In genomic region chr5:143345671-143346440, GRCh38 we compare ENCODE assay signal across 26 cellular contexts. TPM values are rescaled to one million over a fixed set of nuclear protein-coding genes. Genes with fewer than 3 reads are reported as not detected.
DNase-seq lines count a peak whose midpoint lies in the region; ATAC-seq and TF ChIP-seq lines count a peak whose summit lies in the region.
"Had no signal": no experiment of that assay in that cellular context is flagged by ENCODE, and none has a peak within 500 bp of the region (broad histone marks: within the 10 kb centered on the region; RNA-seq: fewer than 3 reads in every experiment).

No MANE protein-coding gene starts in this region.

- H3K36me3 Mint-ChIP-seq in activated naive CD8-positive, alpha-beta T cell = peaks cover 14% of the 10 kb centered on the region
- H3K36me3 Mint-ChIP-seq in activated naive CD8-positive, alpha-beta T cell treated with anti-CD3 and anti-CD28 coated beads for 36 hours = peaks cover 22% of the 10 kb centered on the region
- peaks cover 4% of the 10 kb centered on the region for H3K36me3 Mint-ChIP-seq in endodermal cell (ENCODE audit: low read depth)
- H3K36me3 Mint-ChIP-seq: brain, WTC11 had no signal

- H3K4me1 Mint-ChIP-seq in activated naive CD8-positive, alpha-beta T cell (ENCODE audit: low read depth) = peaks cover 34% of the 10 kb centered on the region
- H3K4me1 Mint-ChIP-seq in activated naive CD8-positive, alpha-beta T cell treated with anti-CD3 and anti-CD28 coated beads for 36 hours = peaks cover 46% of the 10 kb centered on the region
- peaks cover 37% of the 10 kb centered on the region for H3K4me1 Mint-ChIP-seq in endodermal cell

- no peaks in the 10 kb centered on the region for H3K27me3 Mint-ChIP-seq in activated naive CD8-positive, alpha-beta T cell
- no peaks in the 10 kb centered on the region for H3K27me3 Mint-ChIP-seq in activated naive CD8-positive, alpha-beta T cell treated with anti-CD3 and anti-CD28 coated beads for 36 hours
- no peaks in the 10 kb centered on the region for H3K27me3 Mint-ChIP-seq in endodermal cell (ENCODE audit: insufficient read depth)
- H3K27me3 Mint-ChIP-seq: activated naive CD4-positive, alpha-beta T cell treated with anti-CD3 and anti-CD28 coated beads, Interleukin-2, amount 10 ng/mL, durations not matched to agents 7 days and 5 days; brain; CD4-positive, alpha-beta memory T cell; stimulated activated naive CD8-positive, alpha-beta T cell treated with anti-CD3 and anti-CD28 coated beads, Interleukin-15, amount 100 ng/mL, for 72 hours; T-cell had no signal

- H3K4me3 ChIP-seq in endodermal cell (ENCODE audit: low read length) (no peak overlapping the region), psoas muscle (no peak overlapping the region), left lung (no peak overlapping the region)
- H3K4me3 ChIP-seq: esophagus muscularis mucosa, gastroesophageal sphincter, sigmoid colon, SJSA1, tibial artery had no signal

- H3K9ac ChIP-seq in endodermal cell (ENCODE audit: extremely low read depth, low read length, poor library complexity, severe bottlenecking) = no peak overlapping the region

- TF ChIP-seq CTCF in endodermal cell (conservative IDR thresholded peaks at IDR 0.05) (no peak), psoas muscle (IDR thresholded peaks at IDR 0.05) (no peak), left lung (IDR thresholded peaks at IDR 0.05) (no peak)

- no peak for DNase-seq in activated naive CD8-positive, alpha-beta T cell treated with anti-CD3 and anti-CD28 coated beads for 36 hours
- DNase-seq in NCI-H524 (lab: John Stamatoyannopoulos, UW) (peak; percentile 34 to 78), endodermal cell (peak; percentile 63), psoas muscle (no peak), left lung (no peak)
- DNase-seq: activated naive CD4-positive, alpha-beta T cell treated with anti-CD3 and anti-CD28 coated beads, Interleukin-2, amount 10 ng/mL, durations not matched to agents 7 days and 5 days; amniotic stem cell; CD4-positive, alpha-beta memory T cell; NCI-H1436; NCI-H345; NCI-H748 treated with DMSO at 0.1 percent for 48 hours; sigmoid colon; stimulated activated CD4-positive, alpha-beta T cell treated with anti-CD3 and anti-CD28 coated beads, Interleukin-12 subunit alpha, Interleukin-12 subunit beta, amount 100 ng/mL, for 4 hours; stimulated activated CD4-positive, alpha-beta T cell treated with anti-CD3 and anti-CD28 coated beads, Interleukin-2, amount 100 ng/mL, for 48 hours; stimulated activated naive CD8-positive, alpha-beta T cell treated with anti-CD3 and anti-CD28 coated beads, Interleukin-15, amount 100 ng/mL, for 72 hours; T-cell; tibial artery had no signal

- H3K9me3 ChIP-seq in endodermal cell (ENCODE audit: control insufficient read depth, low read length) (no peaks in the 10 kb centered on the region), psoas muscle (no peaks in the 10 kb centered on the region), left lung (no peaks in the 10 kb centered on the region)
- H3K9me3 ChIP-seq: esophagus muscularis mucosa, gastroesophageal sphincter, sigmoid colon, SJSA1, tibial artery had no signal

- no peaks in the 10 kb centered on the region for H3K36me3 ChIP-seq in endodermal cell (ENCODE audit: control insufficient read depth, insufficient read depth, low read length)
- no peaks in the 10 kb centered on the region for H3K36me3 ChIP-seq in psoas muscle (ENCODE audit: insufficient read depth in 1 of 2, low read depth in 1 of 2)
- H3K36me3 ChIP-seq in left lung = no peaks in the 10 kb centered on the region
- H3K36me3 ChIP-seq: esophagus muscularis mucosa, gastroesophageal sphincter, sigmoid colon, tibial artery had no signal

- H3K27me3 ChIP-seq in endodermal cell (ENCODE audit: control insufficient read depth, insufficient read depth, low read length, poor library complexity, severe bottlenecking) (no peaks in the 10 kb centered on the region), psoas muscle (ENCODE audit: insufficient read depth in 3 of 3, low read length in 2 of 3) (no peaks in the 10 kb centered on the region), left lung (no peaks in the 10 kb centered on the region)
- H3K27me3 ChIP-seq: esophagus muscularis mucosa, gastroesophageal sphincter, sigmoid colon, SJSA1, tibial artery had no signal

- ATAC-seq in psoas muscle (no peak), HG03097 (IDR thresholded peaks at IDR 0.05; ENCODE audit: low FRiP score, unreplicated experiment) (no peak), HG03135 (IDR thresholded peaks at IDR 0.05; ENCODE audit: unreplicated experiment) (no peak), left lung (no peak)
- ATAC-seq: gastroesophageal sphincter; stimulated activated naive CD8-positive, alpha-beta T cell treated with anti-CD3 and anti-CD28 coated beads, Interleukin-15, amount 100 ng/mL, for 72 hours; T-cell; WTC11 had no signal

- H3K4me3 Mint-ChIP-seq in activated naive CD8-positive, alpha-beta T cell = no peak overlapping the region
- no peak overlapping the region for H3K4me3 Mint-ChIP-seq in activated naive CD8-positive, alpha-beta T cell treated with anti-CD3 and anti-CD28 coated beads for 36 hours
- no peak overlapping the region for H3K4me3 Mint-ChIP-seq in endodermal cell
- H3K4me3 Mint-ChIP-seq: activated naive CD4-positive, alpha-beta T cell treated with anti-CD3 and anti-CD28 coated beads, Interleukin-2, amount 10 ng/mL, durations not matched to agents 7 days and 5 days; brain; stimulated activated naive CD8-positive, alpha-beta T cell treated with anti-CD3 and anti-CD28 coated beads, Interleukin-15, amount 100 ng/mL, for 72 hours; T-cell; WTC11 had no signal

- intact Hi-C loops in psoas muscle (cut with DNase I) (no loop called here), left lung (cut with DNase I) (no loop called here)

- H3K4me1 ChIP-seq in endodermal cell (ENCODE audit: control insufficient read depth, insufficient read depth, low read length) = peaks cover 19% of the 10 kb centered on the region
- H3K4me1 ChIP-seq in psoas muscle = peaks cover 89% of the 10 kb centered on the region
- peaks cover 9 to 68% of the 10 kb centered on the region in 2 donors for H3K4me1 ChIP-seq in left lung

- no peak overlapping the region for H3K27ac ChIP-seq in endodermal cell (ENCODE audit: low read depth, low read length)
- H3K27ac ChIP-seq in psoas muscle = peak overlapping the region; percentile 11
- no peak overlapping the region for H3K27ac ChIP-seq in left lung
- H3K27ac ChIP-seq: HL-60, sigmoid colon, SJSA1 had no signal

- WGBS in endodermal cell (ENCODE audit: insufficient coverage in 1 of 2, insufficient read length in 1 of 2), 2 experiments = 20% methylated on average over 1 of the region's 1 CpG; no CpG with 5 or more reads in 1 of the 2 experiments
- 70 to 80% (median 71%) methylated on average over 1 of the region's 1 CpG for WGBS in psoas muscle, 3 donors

- H3K27ac Mint-ChIP-seq in activated naive CD8-positive, alpha-beta T cell = peak overlapping the region; percentile 6
- H3K27ac Mint-ChIP-seq in activated naive CD8-positive, alpha-beta T cell treated with anti-CD3 and anti-CD28 coated beads for 36 hours = no peak overlapping the region
- H3K27ac Mint-ChIP-seq in endodermal cell = no peak overlapping the region
- H3K27ac Mint-ChIP-seq: brain; stimulated activated naive CD8-positive, alpha-beta T cell treated with anti-CD3 and anti-CD28 coated beads, Interleukin-15, amount 100 ng/mL, for 72 hours; T-cell; WTC11 had no signal

- no peaks in the 10 kb centered on the region for H3K9me3 Mint-ChIP-seq in activated naive CD8-positive, alpha-beta T cell (ENCODE audit: low read depth)
- peaks cover 1% of the 10 kb centered on the region for H3K9me3 Mint-ChIP-seq in activated naive CD8-positive, alpha-beta T cell treated with anti-CD3 and anti-CD28 coated beads for 36 hours
- H3K9me3 Mint-ChIP-seq in endodermal cell = no peaks in the 10 kb centered on the region
- H3K9me3 Mint-ChIP-seq: activated naive CD4-positive, alpha-beta T cell treated with anti-CD3 and anti-CD28 coated beads, Interleukin-2, amount 10 ng/mL, durations not matched to agents 7 days and 5 days; brain; CD4-positive, alpha-beta memory T cell; T-cell; WTC11 had no signal

RNA-seq across cellular contexts. Expression of gene NR3C1, which starts 57.6 kb away (rescaled TPM):
- total RNA-seq in activated naive CD8-positive, alpha-beta T cell treated with anti-CD3 and anti-CD28 coated beads for 36 hours = 10 to 100 TPM; 51.2 to 54.0 TPM
- 10 to 100 TPM in 1 of 2 donors, 1 to 10 TPM in 1; 9.5 to 20.5 TPM for total RNA-seq in endodermal cell
- 5.1 TPM for polyA plus RNA-seq in endodermal cell (2013, experiment 1 of 2)
- 4.6 TPM for polyA plus RNA-seq in endodermal cell (2013, experiment 2 of 2)
- total RNA-seq in psoas muscle = 10 to 100 TPM; 55.8 to 89.7 (median 63.6) TPM
- 10 to 100 TPM; 16.5 to 34.5 (median 26.2) TPM for polyA plus RNA-seq in psoas muscle
- 10 to 100 TPM; 73.2 to 98.0 TPM for total RNA-seq in left lung

Comparison
In these comparisons a context has a peak if more than half of its experiments do, and no peak if none do; other contexts are left out.
1. DNase-seq: peak in NCI-H524 (2 of 2) and endodermal cell (single experiment); none in activated naive CD8-positive, alpha-beta T cell treated with anti-CD3 and anti-CD28 coated beads for 36 hours (single experiment), psoas muscle (0 of 2) and left lung (0 of 2).